ENCODE assay signal across 12 cellular contexts in genomic region chr11:122235615-122236014, GRCh38.
DNase-seq lines count a peak whose midpoint lies in the region; ATAC-seq, FAIRE-seq and TF ChIP-seq lines count a peak whose summit lies in the region.
"Had no signal": no experiment of that assay in that cellular context is flagged by ENCODE, and none has a peak within 500 bp of the region (broad histone marks: within the 10 kb centered on the region; RNA-seq: fewer than 3 reads in every experiment).

No MANE protein-coding gene starts in this region.

- H3K4me1 Mint-ChIP-seq in effector memory CD8-positive, alpha-beta T cell (ENCODE audit: low read depth in 2 of 2): no peaks in the 10 kb centered on the region
- H3K4me1 Mint-ChIP-seq in activated CD8-positive, alpha-beta T cell treated with anti-CD3 and anti-CD28 coated beads, Interleukin-2, amount 10 ng/mL, durations not matched to agents 7 days and 5 days (ENCODE audit: low read depth): no peaks in the 10 kb centered on the region
- H3K4me1 Mint-ChIP-seq: activated T-helper 17 cell treated with anti-CD3 and anti-CD28 coated beads, Interleukin-2, amount 50 U/mL, for 72 hours had no signal

- no peaks in the 10 kb centered on the region for H3K36me3 Mint-ChIP-seq in effector memory CD8-positive, alpha-beta T cell (ENCODE audit: insufficient read depth)
- no peaks in the 10 kb centered on the region for H3K36me3 Mint-ChIP-seq in activated CD8-positive, alpha-beta T cell treated with anti-CD3 and anti-CD28 coated beads, Interleukin-2, amount 10 ng/mL, durations not matched to agents 7 days and 5 days (ENCODE audit: low read depth)

- H3K9me3 Mint-ChIP-seq in effector memory CD8-positive, alpha-beta T cell: peaks cover 0 to 2% of the 10 kb centered on the region in 2 donors
- H3K9me3 Mint-ChIP-seq in activated CD8-positive, alpha-beta T cell treated with anti-CD3 and anti-CD28 coated beads, Interleukin-2, amount 10 ng/mL, durations not matched to agents 7 days and 5 days (ENCODE audit: insufficient read depth): no peaks in the 10 kb centered on the region
- H3K9me3 Mint-ChIP-seq: activated T-helper 17 cell treated with anti-CD3 and anti-CD28 coated beads, Interleukin-2, amount 50 U/mL, for 72 hours had no signal

- no peaks in the 10 kb centered on the region for H3K36me3 ChIP-seq in BJ (ENCODE audit: control insufficient read depth, insufficient read depth, low read length)
- H3K36me3 ChIP-seq in bronchial epithelial cell (ENCODE audit: control insufficient read depth, insufficient read depth, low read length): no peaks in the 10 kb centered on the region
- no peaks in the 10 kb centered on the region for H3K36me3 ChIP-seq in mucosa of descending colon (ENCODE audit: low read depth)

- ATAC-seq in mucosa of descending colon (peak; percentile 13), GM21381 (IDR thresholded peaks at IDR 0.05; ENCODE audit: unreplicated experiment) (no peak)
- no peak for ATAC-seq in effector memory CD8-positive, alpha-beta T cell (replicated peaks)
- no peak for ATAC-seq in activated CD8-positive, alpha-beta T cell treated with anti-CD3 and anti-CD28 coated beads, Interleukin-2, amount 10 ng/mL, durations not matched to agents 7 days and 5 days
- ATAC-seq: activated T-helper 17 cell treated with anti-CD3 and anti-CD28 coated beads, Interleukin-2, amount 50 U/mL, for 72 hours had no signal

- H3K4me3 ChIP-seq in BJ (ENCODE audit: low read depth, low read length) (no peak overlapping the region), bronchial epithelial cell (ENCODE audit: low read depth, low read length) (no peak overlapping the region), mucosa of descending colon (no peak overlapping the region)

- no peaks in the 10 kb centered on the region for H3K9me3 ChIP-seq in mucosa of descending colon

- no peak overlapping the region for H3K27ac Mint-ChIP-seq in effector memory CD8-positive, alpha-beta T cell
- no peak overlapping the region for H3K27ac Mint-ChIP-seq in activated CD8-positive, alpha-beta T cell treated with anti-CD3 and anti-CD28 coated beads, Interleukin-2, amount 10 ng/mL, durations not matched to agents 7 days and 5 days
- H3K27ac Mint-ChIP-seq: activated T-helper 17 cell treated with anti-CD3 and anti-CD28 coated beads, Interleukin-2, amount 50 U/mL, for 72 hours had no signal

- intact Hi-C loops in mucosa of descending colon (cut with DNase I, micrococcal nuclease): no loop called here

- CTCF ChIA-PET in BJ (lab: Yijun Ruan, JAX): interaction anchor here (1.6 to 2.1 kb wide), 2 partner anchors 10 to 20 kb away, joined by 4 to 7 read pairs; no protein-coding TSS in a partner anchor
- CTCF ChIA-PET in activated CD8-positive, alpha-beta T cell treated with anti-CD3 and anti-CD28 coated beads, Interleukin-2, amount 10 ng/mL, durations not matched to agents 7 days and 5 days (lab: Charles Lee): no interaction called here

- H3K4me3 Mint-ChIP-seq in effector memory CD8-positive, alpha-beta T cell: no peak overlapping the region
- no peak overlapping the region for H3K4me3 Mint-ChIP-seq in activated CD8-positive, alpha-beta T cell treated with anti-CD3 and anti-CD28 coated beads, Interleukin-2, amount 10 ng/mL, durations not matched to agents 7 days and 5 days
- H3K4me3 Mint-ChIP-seq: activated T-helper 17 cell treated with anti-CD3 and anti-CD28 coated beads, Interleukin-2, amount 50 U/mL, for 72 hours had no signal

- POLR2A ChIA-PET in BJ (lab: Charles Lee): no interaction called here
- POLR2A ChIA-PET in activated CD8-positive, alpha-beta T cell treated with anti-CD3 and anti-CD28 coated beads, Interleukin-2, amount 10 ng/mL, durations not matched to agents 7 days and 5 days (lab: Charles Lee): no interaction called here

- no peak for FAIRE-seq in bronchial epithelial cell (lab: Jason Lieb, UNC)
- FAIRE-seq: TTC549 had no signal

- H3K27me3 ChIP-seq in BJ (ENCODE audit: control insufficient read depth, insufficient read depth, low read length) (no peaks in the 10 kb centered on the region), bronchial epithelial cell (ENCODE audit: control insufficient read depth, insufficient read depth, low read length) (no peaks in the 10 kb centered on the region)

- DNase-seq in BJ (ENCODE audit: low read depth) (peak; percentile 80), LHCN-M2 (ENCODE audit: low read depth) (peak; percentile 63), bronchial epithelial cell (ENCODE audit: low read depth) (peak; percentile 69), mucosa of descending colon (no peak), HuH-7 (ENCODE audit: low spot score) (no peak)
- DNase-seq in effector memory CD8-positive, alpha-beta T cell: no peak
- no peak for DNase-seq in activated CD8-positive, alpha-beta T cell treated with anti-CD3 and anti-CD28 coated beads, Interleukin-2, amount 10 ng/mL, durations not matched to agents 7 days and 5 days
- DNase-seq: midbrain; stimulated activated CD4-positive, alpha-beta T cell treated with anti-CD3 and anti-CD28 coated beads, Interleukin-4, amount 100 ng/mL, for 4 hours had no signal

- no peaks in the 10 kb centered on the region for H3K4me1 ChIP-seq in mucosa of descending colon (ENCODE audit: low read depth)

- peaks cover 0 to 13% of the 10 kb centered on the region in 2 donors for H3K27me3 Mint-ChIP-seq in effector memory CD8-positive, alpha-beta T cell
- no peaks in the 10 kb centered on the region for H3K27me3 Mint-ChIP-seq in activated CD8-positive, alpha-beta T cell treated with anti-CD3 and anti-CD28 coated beads, Interleukin-2, amount 10 ng/mL, durations not matched to agents 7 days and 5 days (ENCODE audit: low read depth)
- H3K27me3 Mint-ChIP-seq: activated T-helper 17 cell treated with anti-CD3 and anti-CD28 coated beads, Interleukin-2, amount 50 U/mL, for 72 hours had no signal

- TF ChIP-seq CTCF in BJ (IDR thresholded peaks at IDR 0.05; ENCODE audit: insufficient read depth, low read depth, low read length) (no peak), bronchial epithelial cell (IDR thresholded peaks at IDR 0.05; ENCODE audit: insufficient read depth, low read length, severe bottlenecking) (no peak), mucosa of descending colon (IDR thresholded peaks at IDR 0.05) (no peak)

Comparison
In these comparisons a context has a peak if more than half of its experiments do, and no peak if none do; other contexts are left out.
1. DNase-seq: peak in BJ (single experiment), LHCN-M2 (single experiment) and bronchial epithelial cell (single experiment); none in mucosa of descending colon (0 of 3), effector memory CD8-positive, alpha-beta T cell (0 of 3), activated CD8-positive, alpha-beta T cell treated with anti-CD3 and anti-CD28 coated beads, Interleukin-2, amount 10 ng/mL, durations not matched to agents 7 days and 5 days (single experiment) and HuH-7 (single experiment).